ENCODE assay signal across 1 cellular context in the genomic region with DNA sequence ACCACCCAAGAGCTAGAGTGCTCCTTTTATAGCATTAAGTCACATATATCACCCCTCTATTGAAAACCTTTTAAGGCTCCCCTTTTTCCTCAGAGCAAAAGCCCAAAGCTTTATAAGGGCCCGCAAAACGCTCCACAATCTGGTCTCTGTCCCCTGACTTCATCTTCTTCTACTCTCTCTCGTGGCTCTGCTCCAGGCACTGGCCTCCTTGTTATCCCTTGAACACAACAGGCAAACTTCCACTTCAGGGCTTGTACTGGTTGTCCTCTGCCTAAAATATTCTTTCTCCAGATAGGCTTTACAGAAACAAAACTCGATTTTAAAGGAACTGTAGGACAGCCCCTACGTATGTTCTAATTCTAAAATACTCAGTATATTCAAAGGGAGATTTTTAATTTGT.
TF ChIP-seq lines count a peak whose summit lies in the region.

No MANE protein-coding gene starts in this region.

TF ChIP-seq in SK-N-SH, 30 proteins besides CTCF, POLR2A, EP300 and RAD21 (continued from another document):
- TF ChIP-seq SIN3A (IDR thresholded peaks at IDR 0.05; ENCODE audit: borderline replicate concordance, low read depth, low read length): no peak
- TF ChIP-seq, protein P1, sequence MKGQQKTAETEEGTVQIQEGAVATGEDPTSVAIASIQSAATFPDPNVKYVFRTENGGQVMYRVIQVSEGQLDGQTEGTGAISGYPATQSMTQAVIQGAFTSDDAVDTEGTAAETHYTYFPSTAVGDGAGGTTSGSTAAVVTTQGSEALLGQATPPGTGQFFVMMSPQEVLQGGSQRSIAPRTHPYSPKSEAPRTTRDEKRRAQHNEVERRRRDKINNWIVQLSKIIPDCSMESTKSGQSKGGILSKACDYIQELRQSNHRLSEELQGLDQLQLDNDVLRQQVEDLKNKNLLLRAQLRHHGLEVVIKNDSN (IDR thresholded peaks at IDR 0.05; ENCODE audit: borderline replicate concordance, low read depth): no peak
- no peak for TF ChIP-seq GABPA (IDR thresholded peaks at IDR 0.05; ENCODE audit: low read depth)
TF ChIP-seq in SK-N-SH: peak in this region for 0.
